In genomic region chr6:43830775-43831174, GRCh38 we compare ENCODE assay signal across 14 cellular contexts.
DNase-seq lines count a peak whose midpoint lies in the region; ATAC-seq and TF ChIP-seq lines count a peak whose summit lies in the region.
"Had no signal": no experiment of that assay in that cellular context is flagged by ENCODE, and none has a peak within 500 bp of the region (broad histone marks: within the 10 kb centered on the region; RNA-seq: fewer than 3 reads in every experiment).

No MANE protein-coding gene starts in this region.

- no peak for ATAC-seq in HG03432 (IDR thresholded peaks at IDR 0.05; ENCODE audit: unreplicated experiment)
- no peak for ATAC-seq in GM18519 (IDR thresholded peaks at IDR 0.05; ENCODE audit: low FRiP score, unreplicated experiment)
- ATAC-seq: GM12878, HepG2 had no signal

- H3K9me3 ChIP-seq in colonic mucosa (no peaks in the 10 kb centered on the region), mucosa of rectum (ENCODE audit: control insufficient read depth in 2 of 2, low read length in 2 of 2) (no peaks in the 10 kb centered on the region)

- no peak overlapping the region for H3K4me3 ChIP-seq in colonic mucosa
- H3K4me3 ChIP-seq in mucosa of rectum (ENCODE audit: low read length in 2 of 2): no peak overlapping the region
- H3K4me3 ChIP-seq: GM12878, GM23248 had no signal

- TF ChIP-seq CTCF in colonic mucosa (IDR thresholded peaks at IDR 0.05): no peak

- no peaks in the 10 kb centered on the region for H3K36me3 ChIP-seq in colonic mucosa
- H3K36me3 ChIP-seq in mucosa of rectum (ENCODE audit: control insufficient read depth in 2 of 2, insufficient read depth in 2 of 2, low read length in 2 of 2): no peaks in the 10 kb centered on the region

- DNase-seq in NCI-H2171 (lab: John Stamatoyannopoulos, UW) (peak; percentile 30), colonic mucosa (no peak), NCI-H82 (lab: John Stamatoyannopoulos, UW) (no peak)
- no peak for DNase-seq in activated CD4-positive, alpha-beta T cell treated with anti-CD3 and anti-CD28 coated beads for 1 hour
- DNase-seq: C1 segment of cervical spinal cord; CD4-positive, alpha-beta memory T cell; DMS79; GM23248; H7 had no signal

- H3K9ac ChIP-seq in colonic mucosa (ENCODE audit: low read depth in 2 of 2, low read length in 2 of 2) (peak overlapping the region in 1 of 2 donors; percentile 49), mucosa of rectum (ENCODE audit: low read depth in 1 of 2, low read length in 2 of 2) (peak overlapping the region in 1 of 2 donors; percentile 35)
- H3K9ac ChIP-seq: GM23248 had no signal

- H3K27ac ChIP-seq in colonic mucosa (peak overlapping the region; percentile 26), mucosa of rectum (ENCODE audit: low read depth in 2 of 2, low read length in 2 of 2) (peak overlapping the region; percentile 52 to 56)
- H3K27ac ChIP-seq: GM23248 had no signal

- H3K27me3 ChIP-seq in colonic mucosa (no peaks in the 10 kb centered on the region), mucosa of rectum (ENCODE audit: control insufficient read depth in 2 of 2, insufficient read depth in 2 of 2, low read length in 2 of 2) (no peaks in the 10 kb centered on the region)

- intact Hi-C loops in colonic mucosa (cut with DNase I): no loop called here

- H3K4me1 ChIP-seq in colonic mucosa (no peaks in the 10 kb centered on the region), mucosa of rectum (ENCODE audit: control insufficient read depth in 2 of 2, insufficient read depth in 2 of 2, low read length in 2 of 2) (peaks cover 16 to 19% of the 10 kb centered on the region in 2 donors)
